In genomic region chr6:156783958-156784357, GRCh38 we compare ENCODE assay signal across 1 cellular context.
TF ChIP-seq lines count a peak whose summit lies in the region.

No MANE protein-coding gene starts in this region.

TF ChIP-seq in IMR-90, 13 proteins besides CTCF, POLR2A, EP300 and RAD21:
- TF ChIP-seq CHD1 (IDR thresholded peaks at IDR 0.05; ENCODE audit: low read depth, low read length) (no peak), ELK1 (IDR thresholded peaks at IDR 0.05; ENCODE audit: borderline replicate concordance, low read depth, low read length) (no peak), RFX5 (IDR thresholded peaks at IDR 0.05; ENCODE audit: low read depth, low read length) (no peak), RCOR1 (IDR thresholded peaks at IDR 0.05; ENCODE audit: insufficient replicate concordance, low read length) (no peak), FOS (IDR thresholded peaks at IDR 0.05; ENCODE audit: low read depth, low read length) (no peak), SMC3 (IDR thresholded peaks at IDR 0.05; ENCODE audit: low read depth, low read length) (no peak), BHLHE40 (IDR thresholded peaks at IDR 0.05; ENCODE audit: low read depth, low read length) (no peak), CEBPB (IDR thresholded peaks at IDR 0.05; ENCODE audit: low read depth, low read length) (no peak)
